In the genomic region with DNA sequence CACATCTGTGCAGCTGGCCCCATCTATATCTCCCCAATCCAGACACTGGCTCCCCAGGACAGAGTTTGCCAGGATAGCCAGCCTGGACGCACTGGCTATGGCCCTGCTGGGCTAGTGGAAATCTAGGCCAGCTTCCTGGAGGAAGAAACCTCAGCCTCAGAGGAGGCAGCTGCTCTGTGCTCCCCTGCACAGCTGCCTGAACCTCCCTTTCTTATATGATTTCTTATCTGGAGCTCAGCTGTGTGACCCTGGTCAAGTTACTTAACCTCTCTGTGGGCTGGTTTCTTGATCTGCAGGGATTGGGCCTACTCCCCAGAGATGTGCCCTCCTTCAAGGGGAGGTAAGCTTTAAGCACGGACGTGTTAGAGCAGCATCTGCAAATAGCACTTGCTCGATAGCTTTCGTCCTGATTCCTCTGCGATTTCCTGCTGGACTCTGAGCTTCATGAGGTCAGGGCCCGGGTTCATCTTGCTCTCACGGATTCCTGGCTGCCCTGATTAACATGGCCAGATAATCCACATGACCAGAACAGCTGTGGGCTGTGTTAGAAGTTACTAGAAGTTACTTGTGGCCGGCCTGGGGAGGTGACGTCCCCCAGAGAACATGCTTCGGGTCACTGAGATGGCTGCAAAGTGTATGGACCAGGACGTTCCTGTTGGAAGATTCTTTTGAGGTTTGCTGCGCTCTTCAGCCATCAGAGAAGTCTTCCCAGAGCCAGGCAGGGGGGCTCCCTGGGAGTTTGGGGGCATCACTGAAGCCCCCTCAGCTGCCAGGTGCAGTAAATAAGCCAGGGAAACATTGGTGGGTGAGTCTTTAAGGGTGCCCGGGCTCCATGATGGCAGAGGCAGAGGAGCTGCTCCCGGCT, we compare ENCODE assay signal across 10 cellular contexts. TPM values are rescaled to one million over a fixed set of nuclear protein-coding genes. Genes with fewer than 3 reads are reported as not detected.
DNase-seq lines count a peak whose midpoint lies in the region; TF ChIP-seq lines count a peak whose summit lies in the region.
"Had no signal": no experiment of that assay in that cellular context is flagged by ENCODE, and none has a peak within 500 bp of the region (broad histone marks: within the 10 kb centered on the region; RNA-seq: fewer than 3 reads in every experiment).

No MANE protein-coding gene starts in this region.

- H2AFZ ChIP-seq in hepatocyte, result no peak overlapping the region

- no peaks in the 10 kb centered on the region for H4K20me1 ChIP-seq in hepatocyte (ENCODE audit: insufficient read depth, poor library complexity, severe bottlenecking)

- DNase-seq in A673 (ENCODE audit: low spot score) (no peak), ascending aorta (ENCODE audit: low spot score in 2 of 2) (no peak), hepatocyte (ENCODE audit: low spot score) (no peak), prostate gland (ENCODE audit: low spot score) (no peak), iPS-NIHi7 (ENCODE audit: extremely low spot score) (no peak), epidermal melanocyte (ENCODE audit: insufficient read length, low spot score) (no peak)
- DNase-seq in stimulated activated CD4-positive, alpha-beta T cell treated with anti-CD3 and anti-CD28 coated beads, Interleukin-4, amount 100 ng/mL, for 4 hours, result no peak
- no peak for DNase-seq in activated CD4-positive, CD25-positive, alpha-beta regulatory T cell treated with anti-CD3 and anti-CD28 coated beads, Interleukin-2, amount 50 U/mL, for 72 hours
- DNase-seq: activated CD4-positive, alpha-beta T cell treated with anti-CD3 and anti-CD28 coated beads for 4 hours had no signal

- H3K9me3 ChIP-seq in A673 (ENCODE audit: low read depth, low read length, poor library complexity, severe bottlenecking) (no peaks in the 10 kb centered on the region), ascending aorta (no peaks in the 10 kb centered on the region), hepatocyte (ENCODE audit: low read depth) (no peaks in the 10 kb centered on the region), prostate gland (no peaks in the 10 kb centered on the region)

- WGBS in hepatocyte (ENCODE audit: low lambda C conversion rate, missing lambda C conversion rate), result 79% methylated on average over 15 of the region's 15 CpGs
- WGBS in prostate gland, result 76% methylated on average over 15 of the region's 15 CpGs

- H3K9me2 ChIP-seq in hepatocyte (replicated peaks; ENCODE audit: insufficient read depth), result no peaks in the 10 kb centered on the region

- H3K27me3 ChIP-seq in A673 (replicated peaks; ENCODE audit: insufficient read depth, low read depth, low read length, poor library complexity), result no peaks in the 10 kb centered on the region
- H3K27me3 ChIP-seq in ascending aorta, result no peaks in the 10 kb centered on the region
- no peaks in the 10 kb centered on the region for H3K27me3 ChIP-seq in hepatocyte
- H3K27me3 ChIP-seq in prostate gland (replicated peaks; ENCODE audit: insufficient read depth), result no peaks in the 10 kb centered on the region

- intact Hi-C loops in A673 (cut with micrococcal nuclease; ENCODE audit: unreplicated experiment) (loop anchor here (10.0 kb wide), 1 partner anchor 112 kb away; no protein-coding TSS in a partner anchor), ascending aorta (cut with DNase I) (loop anchor here (1.0 to 5.0 kb wide), 5 partner anchors 38 to 289 kb away; no protein-coding TSS in a partner anchor), prostate gland (cut with DNase I) (loop anchor here (5.0 to 10.0 kb wide), 2 partner anchors 222 to 284 kb away; no protein-coding TSS in a partner anchor)

- BruUV-seq in A673 (replicated peaks; lab: Mats Ljungman, UMichigan), result no TSS peak

- H3K4me2 ChIP-seq in hepatocyte, result no peak overlapping the region

- no peaks in the 10 kb centered on the region for H3K79me2 ChIP-seq in hepatocyte

- CTCF ChIA-PET in A673 (lab: Charles Lee), result no interaction called here

- H3K4me1 ChIP-seq in A673 (ENCODE audit: insufficient read depth, low read length, poor library complexity, severe bottlenecking) (peaks cover 62% of the 10 kb centered on the region), ascending aorta (peaks cover 5 to 35% of the 10 kb centered on the region in 2 donors), hepatocyte (ENCODE audit: insufficient read depth) (peaks cover 31% of the 10 kb centered on the region), prostate gland (replicated peaks) (peaks cover 6% of the 10 kb centered on the region)

- TF ChIP-seq CTCF in A673 (conservative IDR thresholded peaks at IDR 0.05; ENCODE audit: low read depth, low read length) (no peak), ascending aorta (IDR thresholded peaks at IDR 0.05) (no peak), hepatocyte (IDR thresholded peaks at IDR 0.05; ENCODE audit: poor library complexity) (no peak), prostate gland (IDR thresholded peaks at IDR 0.05) (no peak)

- POLR2A ChIA-PET in A673 (lab: Charles Lee; ENCODE audit: low non-redundant PET), result interaction anchor here (0.6 kb wide), 1 partner anchor 14 kb away, joined by 5 read pairs; no protein-coding TSS in a partner anchor

- no peak for TF ChIP-seq POLR2A in prostate gland (IDR thresholded peaks at IDR 0.05)

- H3K36me3 ChIP-seq in A673 (ENCODE audit: insufficient read depth, low read length, poor library complexity, severe bottlenecking) (no peaks in the 10 kb centered on the region), ascending aorta (no peaks in the 10 kb centered on the region), hepatocyte (replicated peaks; ENCODE audit: insufficient read depth, low read depth) (no peaks in the 10 kb centered on the region), prostate gland (no peaks in the 10 kb centered on the region)

- no peak overlapping the region for H3K4me3 ChIP-seq in A673 (ENCODE audit: low read depth, low read length, poor library complexity, severe bottlenecking)
- no peak overlapping the region for H3K4me3 ChIP-seq in ascending aorta
- no peak overlapping the region for H3K4me3 ChIP-seq in hepatocyte
- H3K4me3 ChIP-seq in prostate gland, result no peak overlapping the region

- H3K27ac ChIP-seq in A673 (ENCODE audit: low read depth, low read length, poor library complexity, severe bottlenecking) (peak overlapping the region; percentile 66), ascending aorta (peak overlapping the region; percentile 91 to 92), hepatocyte (peak overlapping the region; percentile 91), prostate gland (peak overlapping the region; percentile 89 to 94)

RNA-seq across cellular contexts. Expression of a gene that starts 14.5 kb away (rescaled TPM):
- total RNA-seq in A673 (2021) (0.28 TPM in 1 of 2 replicates, not detected in the other), ascending aorta (not detected), hepatocyte (not detected in 2 replicates), prostate gland (not detected)
- polyA plus RNA-seq in hepatocyte, result 0.86 TPM in 1 of 2 replicates, not detected in the other
- total RNA-seq: omental fat pad had no signal

RNA-seq across cellular contexts. Expression of a gene that starts 19.6 kb away (rescaled TPM):
- total RNA-seq in A673 (2021) (82.8 and 87.1 TPM in 2 replicates), ascending aorta (6.9 TPM), hepatocyte (20.8 and 32.5 TPM in 2 replicates), prostate gland (10 to 100 TPM; 25.4 to 53.7 TPM)
- polyA plus RNA-seq in hepatocyte, result 66.9 and 81.4 TPM in 2 replicates

RNA-seq across cellular contexts. Expression of a gene that starts 35.6 kb away (rescaled TPM):
- total RNA-seq in A673 (2021), result 30.4 and 36.5 TPM in 2 replicates
- total RNA-seq in ascending aorta, result 29.7 TPM
- total RNA-seq in hepatocyte, result 10.5 and 14.2 TPM in 2 replicates
- polyA plus RNA-seq in hepatocyte, result 10.7 and 15.5 TPM in 2 replicates
- 10 to 100 TPM; 25.2 to 50.3 TPM for total RNA-seq in prostate gland

RNA-seq across cellular contexts. Expression of a gene that starts 59.1 kb away (rescaled TPM):
- total RNA-seq in A673 (2021) (12.7 and 16.6 TPM in 2 replicates), ascending aorta (112 TPM), hepatocyte (5.7 and 9.7 TPM in 2 replicates), prostate gland (10 to 100 TPM in 1 of 2 donors, 1 to 10 TPM in 1; 4.3 to 14.3 TPM)
- polyA plus RNA-seq in hepatocyte, result 14.0 and 23.0 TPM in 2 replicates
